ENCODE assay signal across 1 cellular context in the genomic region with DNA sequence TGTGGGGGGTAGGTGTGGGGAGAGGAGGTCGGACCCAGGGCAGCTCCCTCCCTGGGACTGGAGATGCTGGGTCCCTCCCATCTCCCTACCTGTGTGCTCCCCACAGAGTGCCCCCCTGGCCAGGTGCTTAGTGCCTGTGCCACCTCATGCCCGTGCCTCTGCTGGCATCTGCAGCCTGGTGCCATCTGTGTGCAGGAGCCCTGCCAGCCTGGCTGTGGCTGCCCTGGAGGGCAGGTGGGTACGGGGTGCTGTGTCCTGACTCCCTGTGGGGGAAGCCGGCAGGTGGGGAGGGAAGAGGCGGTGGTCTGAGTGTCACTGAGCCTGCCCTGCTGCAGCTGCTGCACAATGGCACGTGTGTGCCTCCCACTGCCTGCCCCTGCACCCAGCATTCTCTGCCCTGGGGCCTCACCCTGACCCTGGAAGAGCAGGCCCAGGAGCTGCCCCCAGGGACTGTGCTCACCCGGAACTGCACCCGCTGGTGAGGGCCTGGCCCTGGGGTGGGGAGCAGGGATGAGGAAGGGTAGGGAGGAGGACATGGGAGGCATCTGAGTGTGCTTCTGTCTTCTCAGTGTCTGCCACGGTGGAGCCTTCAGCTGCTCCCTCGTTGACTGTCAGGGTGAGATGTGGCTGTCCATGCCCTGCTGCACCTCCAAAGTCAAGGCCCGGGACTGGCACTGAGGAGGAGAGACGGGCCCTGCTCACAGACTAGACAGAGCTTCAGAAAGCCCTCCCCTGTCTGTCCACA.
A peak's percentile ranks its signal among the peaks of the same experiment; 100 is the strongest.
TF ChIP-seq lines count a peak whose summit lies in the region.

No MANE protein-coding gene starts in this region.

TF ChIP-seq in K562, 482 proteins besides CTCF, POLR2A, EP300 and RAD21:
- no peak for TF ChIP-seq GATAD2A (IDR thresholded peaks at IDR 0.05)
- TF ChIP-seq, protein P1, sequence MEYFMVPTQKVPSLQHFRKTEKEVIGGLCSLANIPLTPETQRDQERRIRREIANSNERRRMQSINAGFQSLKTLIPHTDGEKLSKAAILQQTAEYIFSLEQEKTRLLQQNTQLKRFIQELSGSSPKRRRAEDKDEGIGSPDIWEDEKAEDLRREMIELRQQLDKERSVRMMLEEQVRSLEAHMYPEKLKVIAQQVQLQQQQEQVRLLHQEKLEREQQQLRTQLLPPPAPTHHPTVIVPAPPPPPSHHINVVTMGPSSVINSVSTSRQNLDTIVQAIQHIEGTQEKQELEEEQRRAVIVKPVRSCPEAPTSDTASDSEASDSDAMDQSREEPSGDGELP (CRISPR knock-in tag; IDR thresholded peaks at IDR 0.05; ENCODE audit: borderline replicate concordance): 0 out of 2 replicates have a peak, but pooled peaks have one; percentile 16
